In the genomic region with DNA sequence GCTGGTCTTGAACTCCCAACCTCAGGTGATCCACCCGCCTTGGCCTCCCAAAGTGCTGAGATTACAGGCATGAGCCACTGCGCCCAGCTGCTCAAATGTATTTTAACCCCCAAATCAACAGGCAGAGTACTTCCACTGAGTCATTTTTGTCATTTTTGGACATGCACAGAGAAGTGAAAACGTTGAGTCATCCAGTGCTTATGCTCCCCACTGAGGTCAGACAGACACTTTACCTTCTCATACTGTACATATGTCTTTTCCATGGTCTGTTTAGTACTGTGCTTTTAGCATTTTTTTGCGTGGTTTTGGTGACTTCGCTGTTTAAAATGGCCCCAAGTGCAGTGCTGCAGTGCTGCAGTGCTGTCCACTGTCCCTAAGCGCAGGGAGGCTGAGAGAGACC, we compare ENCODE assay signal across 8 cellular contexts.
DNase-seq lines count a peak whose midpoint lies in the region; ATAC-seq lines count a peak whose summit lies in the region.
"Not testable (repeated sequence)": the region's sequence is repeated elsewhere in the genome, so short reads cannot be mapped to it uniquely, and the experiment has no call there.

No MANE protein-coding gene starts in this region.

- H3K79me2 ChIP-seq in GM23248 (ENCODE audit: insufficient read depth) = not testable (repeated sequence)

- not testable (repeated sequence) for H3K4me3 Mint-ChIP-seq in activated CD4-positive, alpha-beta memory T cell treated with anti-CD3 and anti-CD28 coated beads, Interleukin-2, amount 10 ng/mL, durations not matched to agents 7 days and 5 days; dendritic cell treated with granulocyte-macrophage colony-stimulating factor and Interleukin-4, amounts not matched to agents 40 ng/mL and 50 ng/mL, for 4 days

- not testable (repeated sequence) for H3K9ac ChIP-seq in GM23248

- not testable (repeated sequence) for H2AFZ ChIP-seq in GM23248

- not testable (repeated sequence) for H3K36me3 Mint-ChIP-seq in activated CD4-positive, alpha-beta memory T cell treated with anti-CD3 and anti-CD28 coated beads, Interleukin-2, amount 10 ng/mL, durations not matched to agents 7 days and 5 days (ENCODE audit: low read depth); dendritic cell treated with granulocyte-macrophage colony-stimulating factor and Interleukin-4, amounts not matched to agents 40 ng/mL and 50 ng/mL, for 4 days (ENCODE audit: low read depth)

- DNase-seq in GM04503 (ENCODE audit: low read depth) (peak; percentile 7), GM19238 (ENCODE audit: insufficient read length, low spot score) (peak; percentile 3), GM23248 (peak; percentile 67), MG63 (peak; percentile 32)
- peak; percentile 17 for DNase-seq in activated CD4-positive, alpha-beta memory T cell treated with anti-CD3 and anti-CD28 coated beads, Interleukin-2, amount 10 ng/mL, durations not matched to agents 7 days and 5 days
- DNase-seq in stimulated activated CD8-positive, alpha-beta memory T cell treated with anti-CD3 and anti-CD28 coated beads, Interleukin-4, amount 100 ng/mL, for 24 hours (ENCODE audit: low read depth) = peak; percentile 5

- not testable (repeated sequence) for H3K4me3 ChIP-seq in GM23248, MG63

- H3K36me3 ChIP-seq in GM23248 (ENCODE audit: low read depth); MG63: not testable (repeated sequence)

- H3K4me2 ChIP-seq in GM23248 (ENCODE audit: unreplicated experiment) = not testable (repeated sequence)

- peak; percentile 87 for ATAC-seq in HG03097 (IDR thresholded peaks at IDR 0.05; ENCODE audit: low FRiP score, unreplicated experiment)

- H3K9me3 Mint-ChIP-seq in activated CD4-positive, alpha-beta memory T cell treated with anti-CD3 and anti-CD28 coated beads, Interleukin-2, amount 10 ng/mL, durations not matched to agents 7 days and 5 days; dendritic cell treated with granulocyte-macrophage colony-stimulating factor and Interleukin-4, amounts not matched to agents 40 ng/mL and 50 ng/mL, for 4 days: not testable (repeated sequence)

- not testable (repeated sequence) for H3K9me3 ChIP-seq in GM23248 (ENCODE audit: low read depth); MG63

- H4K20me1 ChIP-seq in GM23248 (ENCODE audit: insufficient read depth) = not testable (repeated sequence)

- CTCF ChIA-PET in activated CD4-positive, alpha-beta memory T cell treated with anti-CD3 and anti-CD28 coated beads, Interleukin-2, amount 10 ng/mL, durations not matched to agents 7 days and 5 days (lab: Charles Lee) = interaction anchor here (0.6 kb wide), 1 partner anchor 163 kb away, joined by 3 read pairs; no protein-coding TSS in a partner anchor

- intact Hi-C loops in dendritic cell treated with granulocyte-macrophage colony-stimulating factor and Interleukin-4, amounts not matched to agents 40 ng/mL and 50 ng/mL, for 4 days (cut with micrococcal nuclease) = not testable (repeated sequence)

- H3F3A ChIP-seq in GM23248 (ENCODE audit: insufficient read depth) = not testable (repeated sequence)

- POLR2A ChIA-PET in activated CD4-positive, alpha-beta memory T cell treated with anti-CD3 and anti-CD28 coated beads, Interleukin-2, amount 10 ng/mL, durations not matched to agents 7 days and 5 days (lab: Charles Lee) = not testable (repeated sequence)

- H3K4me1 ChIP-seq in GM23248 (ENCODE audit: insufficient read depth) = not testable (repeated sequence)

- 57 to 69% methylated on average over 5 of the region's 6 CpGs for WGBS in GM23248 (ENCODE audit: low coverage in 1 of 2, low lambda C conversion rate in 2 of 2, missing lambda C conversion rate in 2 of 2), 2 experiments

- not testable (repeated sequence) for H3K9me2 ChIP-seq in GM23248 (ENCODE audit: insufficient read depth)

- peaks cover 28% of the 10 kb centered on the region for H3K27me3 Mint-ChIP-seq in activated CD4-positive, alpha-beta memory T cell treated with anti-CD3 and anti-CD28 coated beads, Interleukin-2, amount 10 ng/mL, durations not matched to agents 7 days and 5 days
- not testable (repeated sequence) for H3K27me3 Mint-ChIP-seq in dendritic cell treated with granulocyte-macrophage colony-stimulating factor and Interleukin-4, amounts not matched to agents 40 ng/mL and 50 ng/mL, for 4 days

- H3K27me3 ChIP-seq in GM23248 (replicated peaks; ENCODE audit: insufficient read depth); MG63: not testable (repeated sequence)

- H3K27ac ChIP-seq in GM23248 = not testable (repeated sequence)

- H3K27ac Mint-ChIP-seq in activated CD4-positive, alpha-beta memory T cell treated with anti-CD3 and anti-CD28 coated beads, Interleukin-2, amount 10 ng/mL, durations not matched to agents 7 days and 5 days = not testable (repeated sequence)
- peak overlapping the region; percentile 81 for H3K27ac Mint-ChIP-seq in dendritic cell treated with granulocyte-macrophage colony-stimulating factor and Interleukin-4, amounts not matched to agents 40 ng/mL and 50 ng/mL, for 4 days

- peaks cover 13% of the 10 kb centered on the region for H3K4me1 Mint-ChIP-seq in activated CD4-positive, alpha-beta memory T cell treated with anti-CD3 and anti-CD28 coated beads, Interleukin-2, amount 10 ng/mL, durations not matched to agents 7 days and 5 days
- peaks cover 36% of the 10 kb centered on the region for H3K4me1 Mint-ChIP-seq in dendritic cell treated with granulocyte-macrophage colony-stimulating factor and Interleukin-4, amounts not matched to agents 40 ng/mL and 50 ng/mL, for 4 days (ENCODE audit: low read depth)

- in situ Hi-C loops in GM23248 (cut with MboI) = loop anchor here (25.0 kb wide), 1 partner anchor 156 kb away; the partner anchor contains the start of genes TTC19 and ZSWIM7

Comparison
In these comparisons a context has a peak if more than half of its experiments do, and no peak if none do; other contexts are left out.
1. DNase-seq: peak in every context shown above with its lines; median percentile 67 in GM23248; 32 in MG63; 17 in activated CD4-positive, alpha-beta memory T cell treated with anti-CD3 and anti-CD28 coated beads, Interleukin-2, amount 10 ng/mL, durations not matched to agents 7 days and 5 days; 7 in GM04503; 5 in stimulated activated CD8-positive, alpha-beta memory T cell treated with anti-CD3 and anti-CD28 coated beads, Interleukin-4, amount 100 ng/mL, for 24 hours; 3 in GM19238.